Comparison of ENCODE assay signal across 2 cellular contexts in genomic region chr12:116353958-116354357, GRCh38.
TF ChIP-seq lines count a peak whose summit lies in the region.

No MANE protein-coding gene starts in this region.

TF ChIP-seq in liver, 16 proteins besides CTCF, POLR2A, EP300 and RAD21 (continued from another document):
- TF ChIP-seq, protein P1, sequence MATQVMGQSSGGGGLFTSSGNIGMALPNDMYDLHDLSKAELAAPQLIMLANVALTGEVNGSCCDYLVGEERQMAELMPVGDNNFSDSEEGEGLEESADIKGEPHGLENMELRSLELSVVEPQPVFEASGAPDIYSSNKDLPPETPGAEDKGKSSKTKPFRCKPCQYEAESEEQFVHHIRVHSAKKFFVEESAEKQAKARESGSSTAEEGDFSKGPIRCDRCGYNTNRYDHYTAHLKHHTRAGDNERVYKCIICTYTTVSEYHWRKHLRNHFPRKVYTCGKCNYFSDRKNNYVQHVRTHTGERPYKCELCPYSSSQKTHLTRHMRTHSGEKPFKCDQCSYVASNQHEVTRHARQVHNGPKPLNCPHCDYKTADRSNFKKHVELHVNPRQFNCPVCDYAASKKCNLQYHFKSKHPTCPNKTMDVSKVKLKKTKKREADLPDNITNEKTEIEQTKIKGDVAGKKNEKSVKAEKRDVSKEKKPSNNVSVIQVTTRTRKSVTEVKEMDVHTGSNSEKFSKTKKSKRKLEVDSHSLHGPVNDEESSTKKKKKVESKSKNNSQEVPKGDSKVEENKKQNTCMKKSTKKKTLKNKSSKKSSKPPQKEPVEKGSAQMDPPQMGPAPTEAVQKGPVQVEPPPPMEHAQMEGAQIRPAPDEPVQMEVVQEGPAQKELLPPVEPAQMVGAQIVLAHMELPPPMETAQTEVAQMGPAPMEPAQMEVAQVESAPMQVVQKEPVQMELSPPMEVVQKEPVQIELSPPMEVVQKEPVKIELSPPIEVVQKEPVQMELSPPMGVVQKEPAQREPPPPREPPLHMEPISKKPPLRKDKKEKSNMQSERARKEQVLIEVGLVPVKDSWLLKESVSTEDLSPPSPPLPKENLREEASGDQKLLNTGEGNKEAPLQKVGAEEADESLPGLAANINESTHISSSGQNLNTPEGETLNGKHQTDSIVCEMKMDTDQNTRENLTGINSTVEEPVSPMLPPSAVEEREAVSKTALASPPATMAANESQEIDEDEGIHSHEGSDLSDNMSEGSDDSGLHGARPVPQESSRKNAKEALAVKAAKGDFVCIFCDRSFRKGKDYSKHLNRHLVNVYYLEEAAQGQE (IDR thresholded peaks at IDR 0.05) = peak; percentile 49
- TF ChIP-seq, protein P2, sequence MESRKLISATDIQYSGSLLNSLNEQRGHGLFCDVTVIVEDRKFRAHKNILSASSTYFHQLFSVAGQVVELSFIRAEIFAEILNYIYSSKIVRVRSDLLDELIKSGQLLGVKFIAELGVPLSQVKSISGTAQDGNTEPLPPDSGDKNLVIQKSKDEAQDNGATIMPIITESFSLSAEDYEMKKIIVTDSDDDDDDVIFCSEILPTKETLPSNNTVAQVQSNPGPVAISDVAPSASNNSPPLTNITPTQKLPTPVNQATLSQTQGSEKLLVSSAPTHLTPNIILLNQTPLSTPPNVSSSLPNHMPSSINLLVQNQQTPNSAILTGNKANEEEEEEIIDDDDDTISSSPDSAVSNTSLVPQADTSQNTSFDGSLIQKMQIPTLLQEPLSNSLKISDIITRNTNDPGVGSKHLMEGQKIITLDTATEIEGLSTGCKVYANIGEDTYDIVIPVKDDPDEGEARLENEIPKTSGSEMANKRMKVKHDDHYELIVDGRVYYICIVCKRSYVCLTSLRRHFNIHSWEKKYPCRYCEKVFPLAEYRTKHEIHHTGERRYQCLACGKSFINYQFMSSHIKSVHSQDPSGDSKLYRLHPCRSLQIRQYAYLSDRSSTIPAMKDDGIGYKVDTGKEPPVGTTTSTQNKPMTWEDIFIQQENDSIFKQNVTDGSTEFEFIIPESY (IDR thresholded peaks at IDR 0.05) = peak; percentile 82
- peak; percentile 66 for TF ChIP-seq FOXA1 (IDR thresholded peaks at IDR 0.05)
- peak; percentile 65 to 93 for TF ChIP-seq EGR1 (IDR thresholded peaks at IDR 0.05; ENCODE audit: low read depth in 2 of 2)
- TF ChIP-seq TAF1 (conservative IDR thresholded peaks at IDR 0.05) = no peak
TF ChIP-seq in liver: peak in this region for 12.

TF ChIP-seq in HepG2, 621 proteins besides CTCF, POLR2A, EP300 and RAD21 (continued from another document):
- TF ChIP-seq, protein P3, sequence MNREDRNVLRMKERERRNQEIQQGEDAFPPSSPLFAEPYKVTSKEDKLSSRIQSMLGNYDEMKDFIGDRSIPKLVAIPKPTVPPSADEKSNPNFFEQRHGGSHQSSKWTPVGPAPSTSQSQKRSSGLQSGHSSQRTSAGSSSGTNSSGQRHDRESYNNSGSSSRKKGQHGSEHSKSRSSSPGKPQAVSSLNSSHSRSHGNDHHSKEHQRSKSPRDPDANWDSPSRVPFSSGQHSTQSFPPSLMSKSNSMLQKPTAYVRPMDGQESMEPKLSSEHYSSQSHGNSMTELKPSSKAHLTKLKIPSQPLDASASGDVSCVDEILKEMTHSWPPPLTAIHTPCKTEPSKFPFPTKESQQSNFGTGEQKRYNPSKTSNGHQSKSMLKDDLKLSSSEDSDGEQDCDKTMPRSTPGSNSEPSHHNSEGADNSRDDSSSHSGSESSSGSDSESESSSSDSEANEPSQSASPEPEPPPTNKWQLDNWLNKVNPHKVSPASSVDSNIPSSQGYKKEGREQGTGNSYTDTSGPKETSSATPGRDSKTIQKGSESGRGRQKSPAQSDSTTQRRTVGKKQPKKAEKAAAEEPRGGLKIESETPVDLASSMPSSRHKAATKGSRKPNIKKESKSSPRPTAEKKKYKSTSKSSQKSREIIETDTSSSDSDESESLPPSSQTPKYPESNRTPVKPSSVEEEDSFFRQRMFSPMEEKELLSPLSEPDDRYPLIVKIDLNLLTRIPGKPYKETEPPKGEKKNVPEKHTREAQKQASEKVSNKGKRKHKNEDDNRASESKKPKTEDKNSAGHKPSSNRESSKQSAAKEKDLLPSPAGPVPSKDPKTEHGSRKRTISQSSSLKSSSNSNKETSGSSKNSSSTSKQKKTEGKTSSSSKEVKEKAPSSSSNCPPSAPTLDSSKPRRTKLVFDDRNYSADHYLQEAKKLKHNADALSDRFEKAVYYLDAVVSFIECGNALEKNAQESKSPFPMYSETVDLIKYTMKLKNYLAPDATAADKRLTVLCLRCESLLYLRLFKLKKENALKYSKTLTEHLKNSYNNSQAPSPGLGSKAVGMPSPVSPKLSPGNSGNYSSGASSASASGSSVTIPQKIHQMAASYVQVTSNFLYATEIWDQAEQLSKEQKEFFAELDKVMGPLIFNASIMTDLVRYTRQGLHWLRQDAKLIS (CRISPR knock-in tag; IDR thresholded peaks at IDR 0.05) = no peak
- TF ChIP-seq ZNF430 (CRISPR knock-in tag; IDR thresholded peaks at IDR 0.05) = no peak
- TF ChIP-seq ZNF224 (CRISPR knock-in tag; IDR thresholded peaks at IDR 0.05) = no peak
- TF ChIP-seq ZNF205 (CRISPR knock-in tag; IDR thresholded peaks at IDR 0.05) = no peak
- no peak for TF ChIP-seq SOX5 (CRISPR knock-in tag; IDR thresholded peaks at IDR 0.05; ENCODE audit: borderline replicate concordance)
- no peak for TF ChIP-seq GZF1 (CRISPR knock-in tag; IDR thresholded peaks at IDR 0.05)
- TF ChIP-seq RBAK (CRISPR knock-in tag; IDR thresholded peaks at IDR 0.05) = no peak
- TF ChIP-seq ZNF850 (CRISPR knock-in tag; conservative IDR thresholded peaks at IDR 0.05) = no peak
- TF ChIP-seq SMARCC2 (IDR thresholded peaks at IDR 0.05) = no peak
